9 cellular contexts compared by ENCODE assay signal in the genomic region with DNA sequence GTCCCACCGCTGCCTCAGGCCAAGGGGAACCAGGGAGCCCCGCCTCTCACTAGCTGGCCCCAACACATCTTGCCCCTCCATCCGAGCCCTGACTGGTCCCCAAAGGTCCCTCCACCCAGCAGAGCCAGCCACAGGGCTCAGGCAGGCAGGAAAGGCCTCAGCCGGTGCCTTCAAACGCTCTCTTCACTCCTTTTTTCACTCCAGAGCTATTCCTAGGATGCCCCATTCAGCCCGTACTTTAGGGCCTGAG. TPM values are rescaled to one million over a fixed set of nuclear protein-coding genes. Genes with fewer than 3 reads are reported as not detected.
DNase-seq lines count a peak whose midpoint lies in the region; ATAC-seq, FAIRE-seq and TF ChIP-seq lines count a peak whose summit lies in the region.
"Had no signal": no experiment of that assay in that cellular context is flagged by ENCODE, and none has a peak within 500 bp of the region (broad histone marks: within the 10 kb centered on the region; RNA-seq: fewer than 3 reads in every experiment).

No MANE protein-coding gene starts in this region.

- no peaks in the 10 kb centered on the region for H4K20me1 ChIP-seq in K562 (replicated peaks; ENCODE audit: control insufficient read depth, insufficient read depth, low read length)

- FAIRE-seq in K562 (lab: Jason Lieb, UNC) = peak; percentile 19

- peak overlapping the region; percentile 93 to 96 for H3K9ac ChIP-seq in K562 (ENCODE audit: insufficient read depth in 1 of 2, low read depth in 2 of 2, low read length in 2 of 2)

- H3K36me3 Mint-ChIP-seq in activated T-cell treated with anti-CD3 and anti-CD28 coated beads, Interleukin-2, amount 50 U/mL, for 72 hours (ENCODE audit: insufficient read depth in 2 of 2) = peaks cover 4 to 5% of the 10 kb centered on the region in 2 donors
- H3K36me3 Mint-ChIP-seq in memory B cell = peaks cover 10% of the 10 kb centered on the region

- 0 out of 2 replicates have a peak overlapping the region, but pooled peaks have one; percentile 62 for H2AFZ ChIP-seq in K562 (ENCODE audit: low read depth, low read length)

- H3K9me1 ChIP-seq in K562 (ENCODE audit: control insufficient read depth, insufficient read depth, low read length) = no peaks in the 10 kb centered on the region

- DNase-seq in activated T-cell treated with anti-CD3 and anti-CD28 coated beads, Interleukin-2, amount 50 U/mL, for 72 hours = no peak
- DNase-seq in activated T-cell treated with anti-CD3 and anti-CD28 coated beads, Interleukin-2, amount 50 U/mL, for 1 hour = no peak
- DNase-seq in K562 (ENCODE audit: extremely low read depth in 1 of 4, low spot score in 3 of 4) (no peak), memory B cell (ENCODE audit: low spot score in 2 of 2) (no peak), GDM1 (lab: John Stamatoyannopoulos, UW) (no peak)

- H3K4me3 ChIP-seq in K562 = peak overlapping the region; percentile 58
- H3K4me3 ChIP-seq in urinary bladder (ENCODE audit: low read depth, low read length) = peak overlapping the region; percentile 53

- H3K4me1 ChIP-seq in K562 (replicated peaks in 1 of 2; ENCODE audit: control insufficient read depth in 2 of 2, insufficient read depth in 2 of 2, low read length in 2 of 2) (peaks cover 27 to 69% of the 10 kb centered on the region in 2 experiments; a peak in 4 of 5 replicates), urinary bladder (ENCODE audit: insufficient read depth) (no peaks in the 10 kb centered on the region)

- no peaks in the 10 kb centered on the region for H3K27me3 ChIP-seq in K562 (ENCODE audit: control insufficient read depth in 2 of 2, insufficient read depth in 2 of 2, low read length in 2 of 2)

- no peak for ATAC-seq in activated T-cell treated with anti-CD3 and anti-CD28 coated beads, Interleukin-2, amount 50 U/mL, for 72 hours (replicated peaks in 1 of 2)
- ATAC-seq in K562 (peak; percentile 1), memory B cell (ENCODE audit: low read depth) (no peak), GM19023 (IDR thresholded peaks at IDR 0.05; ENCODE audit: unreplicated experiment) (no peak), GM18870 (IDR thresholded peaks at IDR 0.05; ENCODE audit: unreplicated experiment) (no peak)

- H3K4me3 Mint-ChIP-seq in activated T-cell treated with anti-CD3 and anti-CD28 coated beads, Interleukin-2, amount 50 U/mL, for 72 hours = peak overlapping the region; percentile 89 to 97
- peak overlapping the region; percentile 93 for H3K4me3 Mint-ChIP-seq in memory B cell

- peak overlapping the region; percentile 97 for H3K4me2 ChIP-seq in K562 (ENCODE audit: insufficient read depth, low read length)

- intact Hi-C loops in K562 (cut with micrococcal nuclease) = loop anchor here (1.0 to 5.0 kb wide), 2 partner anchors 45 to 160 kb away; a partner anchor contains a TSS

- H3K9me3 ChIP-seq in K562 (replicated peaks; ENCODE audit: control insufficient read depth, insufficient read depth, low read depth, low read length) = no peaks in the 10 kb centered on the region

- peak overlapping the region; percentile 73 for H3K27ac Mint-ChIP-seq in activated T-cell treated with anti-CD3 and anti-CD28 coated beads, Interleukin-2, amount 50 U/mL, for 72 hours
- H3K27ac Mint-ChIP-seq in memory B cell = peak overlapping the region; percentile 96

- CTCF ChIA-PET in K562 (lab: Yijun Ruan, JAX; ENCODE audit: low intra/inter-chr PET ratio) = no interaction called here

- peaks cover 62% of the 10 kb centered on the region for H3K4me1 Mint-ChIP-seq in activated T-cell treated with anti-CD3 and anti-CD28 coated beads, Interleukin-2, amount 50 U/mL, for 72 hours (ENCODE audit: low read depth)
- H3K4me1 Mint-ChIP-seq in memory B cell = peaks cover 22% of the 10 kb centered on the region

- in situ Hi-C loops in K562 (cut with MboI) = no loop called here

- H3K36me3 ChIP-seq in K562 (ENCODE audit: control insufficient read depth, insufficient read depth, low read length) = peaks cover 42% of the 10 kb centered on the region
- H3K36me3 ChIP-seq in urinary bladder (ENCODE audit: insufficient read depth) = no peaks in the 10 kb centered on the region

- no peak for TF ChIP-seq RAD21 in K562 (CRISPR knock-in tag; conservative IDR thresholded peaks at IDR 0.05 in 1 of 2, IDR thresholded peaks at IDR 0.05 in 1 of 2)

- H3K79me2 ChIP-seq in K562 (ENCODE audit: control insufficient read depth, insufficient read depth, low read length) = peaks cover 56% of the 10 kb centered on the region

- no peaks in the 10 kb centered on the region for H3K9me3 Mint-ChIP-seq in activated T-cell treated with anti-CD3 and anti-CD28 coated beads, Interleukin-2, amount 50 U/mL, for 72 hours
- no peaks in the 10 kb centered on the region for H3K9me3 Mint-ChIP-seq in memory B cell

- BruUV-seq in K562 (replicated peaks; lab: Mats Ljungman, UMichigan) = TSS peak; percentile 9

- TF ChIP-seq POLR2A in K562 (conservative IDR thresholded peaks at IDR 0.05) = no peak

- TF ChIP-seq CTCF in K562 (IDR thresholded peaks at IDR 0.05 in 2 of 3, conservative IDR thresholded peaks at IDR 0.05 in 1 of 3; ENCODE audit: insufficient read depth in 2 of 3, low read depth in 1 of 3, low read length in 3 of 3) = no peak

- H3K27me3 Mint-ChIP-seq in activated T-cell treated with anti-CD3 and anti-CD28 coated beads, Interleukin-2, amount 50 U/mL, for 72 hours (ENCODE audit: low read depth) = no peaks in the 10 kb centered on the region
- H3K27me3 Mint-ChIP-seq in memory B cell = no peaks in the 10 kb centered on the region

- POLR2A ChIA-PET in K562 (lab: Yijun Ruan, JAX) = interaction anchor here (1.7 to 2.3 kb wide), 3 partner anchors 10 to 19 kb away, joined by 5 to 9 read pairs (median 7); no protein-coding TSS in a partner anchor

- WGBS in K562 (ENCODE audit: insufficient coverage, low coverage, missing lambda C conversion rate) = 0% methylated on average over 4 of the region's 6 CpGs
- 0% methylated on average over 6 of the region's 6 CpGs for WGBS in urinary bladder

- H3K27ac ChIP-seq in K562 (ENCODE audit: extremely low read depth, low read depth, low read length) (peak overlapping the region; percentile 98), urinary bladder (ENCODE audit: low read depth) (peak overlapping the region; percentile 92)

- TF ChIP-seq EP300 in K562 (IDR thresholded peaks at IDR 0.05; ENCODE audit: low read length) = no peak

RNA-seq across cellular contexts. Expression of a gene that starts 1.5 kb away (rescaled TPM):
- total RNA-seq in activated T-cell treated with anti-CD3 and anti-CD28 coated beads, Interleukin-2, amount 50 U/mL, for 72 hours = 100 to 1,000 TPM; 147 to 158 TPM
- total RNA-seq in K562 (2011; cell fraction: chromatin; rRNA removed; ENCODE audit: low replicate concordance) = 54.8 and 157 TPM in 2 replicates
- total RNA-seq in K562 (2011; cell fraction: nucleolus; rRNA removed) = 105 and 155 TPM in 2 replicates
- 55.0 and 81.2 TPM in 2 replicates for total RNA-seq in K562 (2011; cell fraction: nucleoplasm; rRNA removed)
- total RNA-seq in K562 (2014; rRNA removed) = 52.7 and 81.2 TPM in 2 replicates
- 3.1 and 5.5 TPM in 2 replicates for total RNA-seq in K562 (2014; rRNA removed; fragmentation: Illumina TruSeq; extraction: Trizol)
- 32.7 and 36.8 TPM in 2 replicates for total RNA-seq in K562 (2015; rRNA removed; fragmentation: Illumina TruSeq; extraction: Trizol)
- 70.5 and 81.8 TPM in 2 replicates for total RNA-seq in K562 (2021)
- polyA plus RNA-seq in K562 (2011; rRNA removed) = 9.6 and 29.7 TPM in 2 replicates
- polyA plus RNA-seq in K562 (2011; cell fraction: cytosol; rRNA removed) = 21.0 and 26.6 TPM in 2 replicates
- polyA plus RNA-seq in K562 (2011; cell fraction: nucleus; rRNA removed) = 174 and 259 TPM in 2 replicates
- 59.1 and 135 TPM in 2 replicates for polyA plus RNA-seq in K562 (2012)
- 13.5 and 40.2 TPM in 2 replicates for polyA plus RNA-seq in K562 (2014; fragmentation: Illumina TruSeq; extraction: Trizol)
- 1 to 10 TPM in 1 of 2 experiments, under 1 TPM in 1; 0.30 to 1.7 TPM for polyA plus RNA-seq in K562 (2014; fragmentation: Nextera tagmentation; extraction: Ambion mirVana)
- 63.7 and 77.8 TPM in 2 replicates for polyA plus RNA-seq in K562 (2014; rRNA removed)
- 3.6 and 6.7 TPM in 2 replicates for polyA minus RNA-seq in K562 (2011; rRNA and poly(A)+ RNA removed)
- polyA minus RNA-seq in K562 (2011; cell fraction: cytosol; rRNA and poly(A)+ RNA removed) = 13.5 and 33.9 TPM in 2 replicates
- polyA minus RNA-seq in K562 (2011; cell fraction: nucleus; rRNA and poly(A)+ RNA removed) = 26.9 and 53.0 TPM in 2 replicates
- total RNA-seq in urinary bladder = 11.6 TPM
- 28.4 TPM for polyA plus RNA-seq in urinary bladder

RNA-seq across cellular contexts. Expression of a gene that starts 7.2 kb away (rescaled TPM):
- 10 to 100 TPM; 76.7 to 94.1 TPM for total RNA-seq in activated T-cell treated with anti-CD3 and anti-CD28 coated beads, Interleukin-2, amount 50 U/mL, for 72 hours
- total RNA-seq in K562 (2011; cell fraction: chromatin; rRNA removed; ENCODE audit: low replicate concordance) = 126 and 302 TPM in 2 replicates
- total RNA-seq in K562 (2011; cell fraction: nucleolus; rRNA removed) = 207 and 213 TPM in 2 replicates
- 179 and 187 TPM in 2 replicates for total RNA-seq in K562 (2011; cell fraction: nucleoplasm; rRNA removed)
- total RNA-seq in K562 (2014; rRNA removed) (152 and 196 TPM in 2 replicates), K562 (2014; rRNA removed; fragmentation: Illumina TruSeq; extraction: Trizol) (101 and 103 TPM in 2 replicates), K562 (2015; rRNA removed; fragmentation: Illumina TruSeq; extraction: Trizol) (134 and 146 TPM in 2 replicates), K562 (2021) (226 and 231 TPM in 2 replicates), urinary bladder (24.7 TPM)
- polyA plus RNA-seq in K562 (2011; rRNA removed) (105 and 117 TPM in 2 replicates), K562 (2014; fragmentation: Illumina TruSeq; extraction: Trizol) (192 and 229 TPM in 2 replicates), K562 (2014; fragmentation: Nextera tagmentation; extraction: Ambion mirVana) (10 to 100 TPM; 11.1 to 26.5 TPM), K562 (2014; rRNA removed) (250 and 277 TPM in 2 replicates), urinary bladder (139 TPM)
- polyA plus RNA-seq in K562 (2011; cell fraction: cytosol; rRNA removed) = 174 and 276 TPM in 2 replicates
- polyA plus RNA-seq in K562 (2011; cell fraction: nucleus; rRNA removed) = 211 and 324 TPM in 2 replicates
- polyA plus RNA-seq in K562 (2012) = 177 and 213 TPM in 2 replicates
- polyA minus RNA-seq in K562 (2011; rRNA and poly(A)+ RNA removed) = 45.9 and 88.5 TPM in 2 replicates
- 72.1 and 79.8 TPM in 2 replicates for polyA minus RNA-seq in K562 (2011; cell fraction: cytosol; rRNA and poly(A)+ RNA removed)
- polyA minus RNA-seq in K562 (2011; cell fraction: nucleus; rRNA and poly(A)+ RNA removed) = 70.5 and 80.1 TPM in 2 replicates

RNA-seq across cellular contexts. Expression of a gene that starts 16.8 kb away (rescaled TPM):
- total RNA-seq in activated T-cell treated with anti-CD3 and anti-CD28 coated beads, Interleukin-2, amount 50 U/mL, for 72 hours = 10 to 100 TPM; 11.6 to 13.9 TPM
- 14.9 and 45.4 TPM in 2 replicates for total RNA-seq in K562 (2011; cell fraction: chromatin; rRNA removed; ENCODE audit: low replicate concordance)
- total RNA-seq in K562 (2011; cell fraction: nucleolus; rRNA removed) = 31.0 and 32.8 TPM in 2 replicates
- 15.7 and 24.1 TPM in 2 replicates for total RNA-seq in K562 (2011; cell fraction: nucleoplasm; rRNA removed)
- 8.4 and 9.5 TPM in 2 replicates for total RNA-seq in K562 (2014; rRNA removed)
- total RNA-seq in K562 (2014; rRNA removed; fragmentation: Illumina TruSeq; extraction: Trizol) = 2.7 and 4.0 TPM in 2 replicates
- total RNA-seq in K562 (2015; rRNA removed; fragmentation: Illumina TruSeq; extraction: Trizol) = 12.3 and 13.4 TPM in 2 replicates
- total RNA-seq in K562 (2021) = 9.6 and 14.8 TPM in 2 replicates
- polyA plus RNA-seq in K562 (2011; rRNA removed) = 12.7 and 16.4 TPM in 2 replicates
- polyA plus RNA-seq in K562 (2011; cell fraction: cytosol; rRNA removed) = 21.2 and 25.6 TPM in 2 replicates
- 48.7 and 48.8 TPM in 2 replicates for polyA plus RNA-seq in K562 (2011; cell fraction: nucleus; rRNA removed)
- 24.3 and 60.0 TPM in 2 replicates for polyA plus RNA-seq in K562 (2012)
- polyA plus RNA-seq in K562 (2014; fragmentation: Illumina TruSeq; extraction: Trizol) = 5.6 and 7.3 TPM in 2 replicates
- under 1 TPM in 1 of 2 experiments, not detected in 1; 0.07 TPM for polyA plus RNA-seq in K562 (2014; fragmentation: Nextera tagmentation; extraction: Ambion mirVana)
- polyA plus RNA-seq in K562 (2014; rRNA removed) = 11.1 and 11.6 TPM in 2 replicates
- polyA minus RNA-seq in K562 (2011; rRNA and poly(A)+ RNA removed) = 5.5 and 12.0 TPM in 2 replicates
- 7.0 and 13.6 TPM in 2 replicates for polyA minus RNA-seq in K562 (2011; cell fraction: cytosol; rRNA and poly(A)+ RNA removed)
- 9.8 and 16.1 TPM in 2 replicates for polyA minus RNA-seq in K562 (2011; cell fraction: nucleus; rRNA and poly(A)+ RNA removed)
- 4.4 TPM for total RNA-seq in urinary bladder
- 12.1 TPM for polyA plus RNA-seq in urinary bladder

RNA-seq across cellular contexts. Expression of a gene that starts 23.1 kb away (rescaled TPM):
- total RNA-seq in activated T-cell treated with anti-CD3 and anti-CD28 coated beads, Interleukin-2, amount 50 U/mL, for 72 hours = not detected
- total RNA-seq in K562 (2011; cell fraction: chromatin; rRNA removed; ENCODE audit: low replicate concordance) = not detected in 2 replicates
- not detected in 2 replicates for total RNA-seq in K562 (2011; cell fraction: nucleolus; rRNA removed)
- not detected in 2 replicates for total RNA-seq in K562 (2011; cell fraction: nucleoplasm; rRNA removed)
- total RNA-seq in K562 (2014; rRNA removed) = not detected in 2 replicates
- not detected in 2 replicates for total RNA-seq in K562 (2014; rRNA removed; fragmentation: Illumina TruSeq; extraction: Trizol)
- total RNA-seq in K562 (2015; rRNA removed; fragmentation: Illumina TruSeq; extraction: Trizol) = not detected in 2 replicates
- not detected in 2 replicates for total RNA-seq in K562 (2021)
- polyA plus RNA-seq in K562 (2011; rRNA removed) = not detected in 2 replicates
- polyA plus RNA-seq in K562 (2011; cell fraction: cytosol; rRNA removed) = not detected in 2 replicates
- not detected in 2 replicates for polyA plus RNA-seq in K562 (2011; cell fraction: nucleus; rRNA removed)
- polyA plus RNA-seq in K562 (2012) = 0.56 and 0.65 TPM in 2 replicates
- polyA plus RNA-seq in K562 (2014; fragmentation: Illumina TruSeq; extraction: Trizol) = not detected in 2 replicates
- polyA plus RNA-seq in K562 (2014; fragmentation: Nextera tagmentation; extraction: Ambion mirVana) = not detected
- polyA plus RNA-seq in K562 (2014; rRNA removed) = not detected in 2 replicates
- not detected in 2 replicates for polyA minus RNA-seq in K562 (2011; rRNA and poly(A)+ RNA removed)
- not detected in 2 replicates for polyA minus RNA-seq in K562 (2011; cell fraction: cytosol; rRNA and poly(A)+ RNA removed)
- polyA minus RNA-seq in K562 (2011; cell fraction: nucleus; rRNA and poly(A)+ RNA removed) = not detected in 2 replicates
- 0.53 TPM for total RNA-seq in urinary bladder
- 7.7 TPM for polyA plus RNA-seq in urinary bladder
- total RNA-seq: T-helper 1 cell treated with Interleukin-12 subunit alpha and Interleukin-12 subunit beta and Interleukin-4 antibody, amounts not matched to agents 30 ng/mL and 1 ng/mL, for 36 hours had no signal

RNA-seq across cellular contexts. Expression of a gene that starts 41.6 kb away (rescaled TPM):
- 1 to 10 TPM; 1.8 to 2.1 TPM for total RNA-seq in activated T-cell treated with anti-CD3 and anti-CD28 coated beads, Interleukin-2, amount 50 U/mL, for 72 hours
- total RNA-seq in K562 (2011; cell fraction: chromatin; rRNA removed; ENCODE audit: low replicate concordance) = 1.9 and 4.7 TPM in 2 replicates
- total RNA-seq in K562 (2011; cell fraction: nucleolus; rRNA removed) = 1.1 and 2.7 TPM in 2 replicates
- total RNA-seq in K562 (2011; cell fraction: nucleoplasm; rRNA removed) = 1.5 and 1.8 TPM in 2 replicates
- total RNA-seq in K562 (2014; rRNA removed) (0.09 and 0.24 TPM in 2 replicates), K562 (2014; rRNA removed; fragmentation: Illumina TruSeq; extraction: Trizol) (0.10 and 0.40 TPM in 2 replicates), K562 (2015; rRNA removed; fragmentation: Illumina TruSeq; extraction: Trizol) (0.11 and 0.36 TPM in 2 replicates), K562 (2021) (0.29 and 0.86 TPM in 2 replicates), urinary bladder (5.6 TPM)
- polyA plus RNA-seq in K562 (2011; rRNA removed) (0.15 and 0.61 TPM in 2 replicates), K562 (2014; fragmentation: Illumina TruSeq; extraction: Trizol) (0.16 and 0.21 TPM in 2 replicates), K562 (2014; fragmentation: Nextera tagmentation; extraction: Ambion mirVana) (not detected), K562 (2014; rRNA removed) (0.62 TPM in 1 of 2 replicates, not detected in the other), urinary bladder (12.7 TPM)
- 0.10 and 0.19 TPM in 2 replicates for polyA plus RNA-seq in K562 (2011; cell fraction: cytosol; rRNA removed)
- polyA plus RNA-seq in K562 (2011; cell fraction: nucleus; rRNA removed) = 1.4 and 1.7 TPM in 2 replicates
- 0.29 and 2.2 TPM in 2 replicates for polyA plus RNA-seq in K562 (2012)
- 0.18 and 0.21 TPM in 2 replicates for polyA minus RNA-seq in K562 (2011; rRNA and poly(A)+ RNA removed)
- polyA minus RNA-seq in K562 (2011; cell fraction: cytosol; rRNA and poly(A)+ RNA removed) = 3.5 TPM in 1 of 2 replicates, not detected in the other
- polyA minus RNA-seq in K562 (2011; cell fraction: nucleus; rRNA and poly(A)+ RNA removed) = 0.44 and 1.1 TPM in 2 replicates
